In genomic region chr7:127585044-127585953, GRCh38 we compare ENCODE assay signal across 8 cellular contexts. TPM values are rescaled to one million over a fixed set of nuclear protein-coding genes. Genes with fewer than 3 reads are reported as not detected.
DNase-seq lines count a peak whose midpoint lies in the region; TF ChIP-seq lines count a peak whose summit lies in the region.

TSS of gene GCC1 (minus strand) at chr7:127585596. CDS start at chr7:127585182, 414 bp downstream.

- in situ Hi-C loops in HAP-1 (cut with MboI; ENCODE audit: low sequenced_read_pairs) (no loop called here), SK-MEL-5 (cut with HindIII; ENCODE audit: low pct_unique_long_range_greater_than_20kb, low sequenced_read_pairs) (no loop called here)

- H3K9me3 ChIP-seq in HAP-1 (no peaks in the 10 kb centered on the region), MG63 (no peaks in the 10 kb centered on the region), neutrophil (no peaks in the 10 kb centered on the region)

- H3K4me1 ChIP-seq in HAP-1 (peaks cover 28% of the 10 kb centered on the region), neutrophil (ENCODE audit: control insufficient read depth in 1 of 2, insufficient read depth in 1 of 2, low read depth in 1 of 2, low read length in 1 of 2) (peaks cover 51 to 57% of the 10 kb centered on the region in 2 experiments)

- TF ChIP-seq CTCF in neutrophil (IDR thresholded peaks at IDR 0.05), result peak; percentile 26

- peak within 1 kb of the TSS; percentile 95 for H3K27ac ChIP-seq in neutrophil
- peak within 1 kb of the TSS; percentile 82 for H3K27ac ChIP-seq in substantia nigra (ENCODE audit: low read depth, low read length, poor library complexity, severe bottlenecking)

- H3K36me3 ChIP-seq in HAP-1 (replicated peaks) (peaks cover 29% of the 10 kb centered on the region), MG63 (peaks cover 2% of the 10 kb centered on the region), neutrophil (peaks cover 30% of the 10 kb centered on the region)

- peak within 1 kb of the TSS; percentile 88 for H3K4me3 ChIP-seq in HAP-1
- peak within 1 kb of the TSS; percentile 83 for H3K4me3 ChIP-seq in MG63
- peak within 1 kb of the TSS; percentile 72 to 92 for H3K4me3 ChIP-seq in neutrophil (ENCODE audit: low read depth in 1 of 2, low read length in 1 of 2)

- no peaks in the 10 kb centered on the region for H3K27me3 ChIP-seq in HAP-1 (ENCODE audit: low read depth)
- no peaks in the 10 kb centered on the region for H3K27me3 ChIP-seq in MG63
- no peaks in the 10 kb centered on the region for H3K27me3 ChIP-seq in neutrophil

- peak; percentile 17 for DNase-seq in GF-D8 (lab: John Stamatoyannopoulos, UW)
- DNase-seq in HAP-1 (ENCODE audit: low spot score in 2 of 2), result peak; percentile 50 to 94
- peak; percentile 74 for DNase-seq in MG63
- DNase-seq in SK-MEL-5 (ENCODE audit: low read depth, low spot score), result peak; percentile 92
- DNase-seq in activated naive CD4-positive, alpha-beta T cell treated with Interleukin-2 at 50 U/mL for 16 hours, result peak; percentile 95
- peak; percentile 80 for DNase-seq in foreskin melanocyte
- DNase-seq in substantia nigra (lab: John Stamatoyannopoulos, UW), result peak; percentile 47 to 96 (median 88)

RNA-seq across cellular contexts. Expression of gene GCC1, which starts in this region (rescaled TPM):
- total RNA-seq in MG63 (2014; rRNA removed; shearing (Covaris generic); ENCODE audit: low replicate concordance), result 7.2 and 8.4 TPM in 2 replicates
- total RNA-seq in SK-MEL-5 (2014; rRNA removed; shearing (Covaris generic)), result 25.8 and 26.9 TPM in 2 replicates
- polyA plus RNA-seq in SK-MEL-5 (2015; cell fraction: cytosol; rRNA removed), result 22.3 and 30.8 TPM in 2 replicates
- polyA plus RNA-seq in SK-MEL-5 (2015; cell fraction: nucleus; rRNA removed), result 7.4 and 10.1 TPM in 2 replicates

Comparison
In these comparisons a context has a peak if more than half of its experiments do, and no peak if none do; other contexts are left out.
1. Peak in every context shown above with its lines: DNase-seq, H3K4me3 ChIP-seq and H3K27ac ChIP-seq.
2. DNase-seq: peak in every context shown above with its lines; median percentile 95 in activated naive CD4-positive, alpha-beta T cell treated with Interleukin-2 at 50 U/mL for 16 hours; 92 in SK-MEL-5; 88 in substantia nigra; 80 in foreskin melanocyte; 74 in MG63; 72 in HAP-1; 17 in GF-D8.